23 cellular contexts compared by ENCODE assay signal in the genomic region with DNA sequence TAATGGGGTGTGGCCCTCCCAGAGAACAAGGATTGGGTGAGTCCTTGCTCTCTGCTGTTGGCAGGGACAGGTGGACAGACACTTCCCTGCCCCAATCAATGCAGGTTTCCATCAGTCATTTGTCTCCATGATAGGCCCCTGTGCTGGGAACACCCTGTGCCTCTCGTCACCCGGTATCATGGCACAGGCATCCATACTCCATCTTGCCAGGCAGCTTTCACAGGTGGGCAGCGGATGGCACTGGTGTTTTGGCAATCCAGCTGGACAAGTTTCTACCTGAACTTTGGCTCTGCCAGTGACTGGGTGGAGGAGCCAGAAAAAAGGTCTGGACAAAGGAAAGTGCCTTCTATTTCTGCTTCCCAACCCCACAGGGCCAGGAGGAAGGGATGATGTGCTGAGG. TPM values are rescaled to one million over a fixed set of nuclear protein-coding genes. Genes with fewer than 3 reads are reported as not detected.
DNase-seq lines count a peak whose midpoint lies in the region; ATAC-seq, FAIRE-seq and TF ChIP-seq lines count a peak whose summit lies in the region.
"Had no signal": no experiment of that assay in that cellular context is flagged by ENCODE, and none has a peak within 500 bp of the region (broad histone marks: within the 10 kb centered on the region; RNA-seq: fewer than 3 reads in every experiment).

No MANE protein-coding gene starts in this region.

- no peaks in the 10 kb centered on the region for H3K36me3 ChIP-seq in mammary epithelial cell (ENCODE audit: insufficient read depth, low read length)
- H3K36me3 ChIP-seq in suprapubic skin = no peaks in the 10 kb centered on the region

- BruUV-seq in mammary epithelial cell (replicated peaks; lab: Mats Ljungman, UMichigan) = no TSS peak

- in situ Hi-C loops in mammary epithelial cell (cut with MboI; ENCODE audit: low sequenced_read_pairs in 2 of 2) = loop anchor here in 1 of 2 donors (25.0 kb wide), 1 partner anchor 603 kb away; no protein-coding TSS in a partner anchor

- no peak for TF ChIP-seq POLR2A in GM12891 (IDR thresholded peaks at IDR 0.05; ENCODE audit: low read depth, low read length)
- no peak for TF ChIP-seq POLR2A in suprapubic skin (IDR thresholded peaks at IDR 0.05)

- no peaks in the 10 kb centered on the region for H3K4me1 ChIP-seq in mammary epithelial cell (ENCODE audit: insufficient read depth, low read length)
- H3K4me1 ChIP-seq in foreskin keratinocyte = no peaks in the 10 kb centered on the region
- peaks cover 14% of the 10 kb centered on the region for H3K4me1 ChIP-seq in suprapubic skin

- no peaks in the 10 kb centered on the region for H3K27me3 ChIP-seq in mammary epithelial cell (ENCODE audit: insufficient read depth, low read length)
- peaks cover 26% of the 10 kb centered on the region for H3K27me3 ChIP-seq in foreskin keratinocyte
- no peaks in the 10 kb centered on the region for H3K27me3 ChIP-seq in suprapubic skin

- TF ChIP-seq EP300 in suprapubic skin (IDR thresholded peaks at IDR 0.05) = no peak

- intact Hi-C loops in mammary epithelial cell (cut with micrococcal nuclease) = no loop called here

- dilution Hi-C loops in mammary epithelial cell (cut with HindIII; ENCODE audit: low sequenced_read_pairs) = no loop called here

- H3K79me2 ChIP-seq in mammary epithelial cell (ENCODE audit: insufficient read depth, low read length) = no peaks in the 10 kb centered on the region

- WGBS in mammary epithelial cell (ENCODE audit: low coverage, missing lambda C conversion rate) = 8% methylated on average over 3 of the region's 3 CpGs
- 47% methylated on average over 3 of the region's 3 CpGs for WGBS in suprapubic skin

- peaks cover 10% of the 10 kb centered on the region for H3K9me3 ChIP-seq in mammary epithelial cell (replicated peaks; ENCODE audit: insufficient read depth, low read length)
- H3K9me3 ChIP-seq in suprapubic skin = no peaks in the 10 kb centered on the region

- no peak overlapping the region for H3K4me3 ChIP-seq in mammary epithelial cell (replicated peaks in 1 of 3; ENCODE audit: insufficient read depth in 1 of 3, low read depth in 2 of 3, low read length in 3 of 3)
- no peak overlapping the region for H3K4me3 ChIP-seq in suprapubic skin

- no peaks in the 10 kb centered on the region for H4K20me1 ChIP-seq in mammary epithelial cell (ENCODE audit: insufficient read depth, low read length)

- CTCF ChIA-PET in mammary epithelial cell (lab: Charles Lee; ENCODE audit: low non-redundant PET) = no interaction called here

- DNase-seq in GM12891 (ENCODE audit: insufficient read length, low spot score) (no peak), mammary epithelial cell (peak; percentile 14), foreskin keratinocyte (no peak), suprapubic skin (ENCODE audit: low spot score in 2 of 2) (no peak), OCI-M2 (lab: John Stamatoyannopoulos, UW; ENCODE audit: unreplicated experiment) (no peak), NCI-H526 treated with DMSO at 0.1 percent for 48 hours (lab: John Stamatoyannopoulos, UW) (no peak)
- DNase-seq in activated CD8-positive, alpha-beta memory T cell treated with anti-CD3 and anti-CD28 coated beads, Interleukin-2, amount 50 U/mL, for 4 hours = no peak
- DNase-seq: Calu3, DMS153, NCI-H1048, NCI-H1417 treated with DMSO at 0.1 percent for 48 hours, NCI-H1694 treated with DMSO at 0.1 percent for 48 hours, NCI-H2081, NCI-H2227 treated with DMSO at 0.1 percent for 48 hours, NCI-H69, SHP77 treated with DMSO at 0.1 percent for 48 hours had no signal

- H3K4me2 ChIP-seq in mammary epithelial cell (ENCODE audit: insufficient read depth, low read depth, low read length) = no peak overlapping the region
- H3K4me2 ChIP-seq: KMS-11 had no signal

- peak; percentile 16 for FAIRE-seq in GM12891 (lab: Jason Lieb, UNC)
- FAIRE-seq: GM18507 had no signal

- TF ChIP-seq CTCF in mammary epithelial cell (conservative IDR thresholded peaks at IDR 0.05 in 1 of 2, IDR thresholded peaks at IDR 0.05 in 1 of 2; ENCODE audit: extremely low read depth in 1 of 2, insufficient read depth in 1 of 2, low read depth in 1 of 2, low read length in 2 of 2) (no peak), foreskin keratinocyte (conservative IDR thresholded peaks at IDR 0.05) (no peak), suprapubic skin (IDR thresholded peaks at IDR 0.05) (no peak)

- H2AFZ ChIP-seq in mammary epithelial cell (ENCODE audit: low read depth, low read length) = no peak overlapping the region

- no peak overlapping the region for H3K9ac ChIP-seq in mammary epithelial cell (ENCODE audit: insufficient read depth, low read length)
- H3K9ac ChIP-seq: KMS-11 had no signal

- ATAC-seq in foreskin keratinocyte = peak; percentile 23
- ATAC-seq: HCT116, Panc1 had no signal

- H3K27ac ChIP-seq in mammary epithelial cell (ENCODE audit: insufficient read depth, low read depth, low read length) = no peak overlapping the region
- no peak overlapping the region for H3K27ac ChIP-seq in foreskin keratinocyte
- peak overlapping the region; percentile 54 for H3K27ac ChIP-seq in suprapubic skin
- H3K27ac ChIP-seq: KMS-11, RWPE1 had no signal

TF ChIP-seq in GM12891, 5 proteins besides CTCF, POLR2A, EP300 and RAD21:
- TF ChIP-seq SPI1 (IDR thresholded peaks at IDR 0.05; ENCODE audit: low read depth, low read length) = no peak
- no peak for TF ChIP-seq TAF1 (IDR thresholded peaks at IDR 0.05; ENCODE audit: low read depth, low read length)
- TF ChIP-seq POLR2AphosphoS5 (IDR thresholded peaks at IDR 0.05; ENCODE audit: low read depth, low read length) = no peak
- no peak for TF ChIP-seq POU2F2 (IDR thresholded peaks at IDR 0.05; ENCODE audit: low read depth, low read length)
- TF ChIP-seq PAX5 (IDR thresholded peaks at IDR 0.05; ENCODE audit: insufficient read depth, low read length, severe bottlenecking) = no peak

RNA-seq across cellular contexts. Expression of a gene that starts 47.5 kb away (rescaled TPM):
- polyA plus RNA-seq in GM12891 (2012; ENCODE audit: low read depth, missing spikeins) = 0.28 TPM
- total RNA-seq in mammary epithelial cell = 100 to 1,000 TPM; 256 to 341 TPM
- polyA plus RNA-seq in mammary epithelial cell = 315 TPM
- 668 TPM for polyA minus RNA-seq in mammary epithelial cell
- 177 and 190 TPM in 2 replicates for total RNA-seq in foreskin keratinocyte
- polyA plus RNA-seq in foreskin keratinocyte = 211 and 233 TPM in 2 replicates
- total RNA-seq in suprapubic skin = 1,000 to 10,000 TPM; 1,248 to 1,527 (median 1,455) TPM
- total RNA-seq: NCI-H460 had no signal
- polyA plus RNA-seq: IgD-negative memory B cell had no signal
